21 cellular contexts compared by ENCODE assay signal in the genomic region with DNA sequence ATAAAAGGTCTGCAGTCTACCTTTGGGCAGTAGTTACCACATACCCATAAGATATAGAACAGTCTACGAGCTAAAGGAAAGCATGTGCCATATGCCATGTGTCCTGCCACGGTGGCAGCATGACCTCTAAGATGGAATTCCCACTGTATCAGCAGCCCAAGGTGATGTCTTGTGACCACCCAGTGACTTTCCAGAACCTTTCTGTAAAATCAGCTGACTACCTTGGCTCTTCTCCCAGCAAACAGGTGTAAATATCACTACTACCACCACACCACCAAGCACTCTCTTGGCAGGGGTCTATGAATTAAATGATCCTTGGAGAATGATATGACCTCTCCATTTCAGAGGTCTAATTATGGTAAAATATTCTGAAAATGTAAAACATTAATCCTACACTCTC.
"Had no signal": no experiment of that assay in that cellular context is flagged by ENCODE, and none has a peak within 500 bp of the region (broad histone marks: within the 10 kb centered on the region; RNA-seq: fewer than 3 reads in every experiment).

No MANE protein-coding gene starts in this region.

- H3K27ac ChIP-seq: coronary artery, esophagus muscularis mucosa, gastroesophageal sphincter, neural progenitor cell, upper lobe of left lung had no signal

- FAIRE-seq: bronchial epithelial cell, small intestine had no signal

- H3K9ac ChIP-seq: neural progenitor cell had no signal

- DNase-seq: activated CD4-positive, alpha-beta memory T cell treated with anti-CD3 and anti-CD28 coated beads for 36 hours; activated CD4-positive, alpha-beta T cell treated with anti-CD3 and anti-CD28 coated beads for 48 hours; activated effector memory CD4-positive, alpha-beta T cell treated with anti-CD3 and anti-CD28 coated beads, Interleukin-2, amount 50 U/mL, for 16 hours; activated naive CD4-positive, alpha-beta T cell treated with anti-CD3 and anti-CD28 coated beads, Interleukin-2, amount 10 ng/mL, durations not matched to agents 7 days and 5 days; activated T-cell treated with anti-CD3 and anti-CD28 coated beads, Interleukin-2, amount 50 U/mL, for 72 hours; amygdala; cerebellar nuclear complex; head of caudate nucleus; hypothalamus; left colon; naive thymus-derived CD8-positive, alpha-beta T cell; posterior cingulate gyrus; small intestine; stimulated activated naive CD4-positive, alpha-beta T cell treated with Interleukin-2 at 50 U/mL for 16 hours; T-helper 17 cell; upper lobe of left lung had no signal

- H3K36me3 ChIP-seq: esophagus muscularis mucosa, gastroesophageal sphincter, neural progenitor cell, upper lobe of left lung had no signal

- H3K4me2 ChIP-seq: neural progenitor cell had no signal

- H3K4me1 ChIP-seq: gastroesophageal sphincter, neural progenitor cell, upper lobe of left lung had no signal

- H3K9me3 ChIP-seq: esophagus muscularis mucosa, gastroesophageal sphincter, upper lobe of left lung had no signal

- H2AFZ ChIP-seq: neural progenitor cell had no signal

- H3K4me3 ChIP-seq: coronary artery, esophagus muscularis mucosa, gastroesophageal sphincter, neural progenitor cell, upper lobe of left lung had no signal

- H3K27me3 ChIP-seq: esophagus muscularis mucosa, gastroesophageal sphincter, neural progenitor cell, upper lobe of left lung had no signal
